ENCODE assay signal across 17 cellular contexts in the genomic region with DNA sequence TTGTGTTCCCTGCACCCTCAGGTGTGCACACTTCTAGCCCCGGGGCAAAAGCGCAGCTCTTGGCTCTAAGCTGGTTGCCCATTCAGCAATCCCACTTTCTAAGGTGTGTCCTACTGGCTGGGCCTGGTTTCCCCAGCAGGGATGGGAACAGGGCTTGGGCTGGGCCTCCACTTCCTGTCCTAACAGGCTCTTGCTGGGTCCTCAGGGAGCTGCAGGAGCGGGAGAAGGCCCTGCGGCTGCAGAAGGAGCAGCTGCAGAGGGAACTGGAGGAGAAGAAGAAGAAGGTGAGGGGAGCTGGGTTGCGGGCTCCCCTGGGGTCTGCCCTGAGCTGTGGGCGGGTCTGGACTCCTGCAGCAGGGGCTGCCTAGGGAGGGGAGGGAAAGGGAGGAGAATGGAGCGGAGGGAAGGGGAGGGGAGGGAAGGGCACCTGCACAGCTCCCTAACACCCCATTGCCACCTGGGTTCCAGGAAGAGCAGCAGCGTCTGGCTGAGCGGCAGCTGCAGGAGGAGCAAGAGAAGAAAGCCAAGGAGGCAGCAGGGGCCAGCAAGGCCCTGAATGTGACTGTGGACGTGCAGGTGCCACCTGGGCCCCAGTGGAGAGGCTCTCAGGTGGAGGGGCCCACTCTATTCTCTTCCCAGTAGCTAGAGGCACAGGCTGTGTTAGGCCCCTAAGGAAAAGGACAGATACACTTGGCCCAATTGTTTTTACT. TPM values are rescaled to one million over a fixed set of nuclear protein-coding genes. Genes with fewer than 3 reads are reported as not detected.
DNase-seq lines count a peak whose midpoint lies in the region; ATAC-seq and TF ChIP-seq lines count a peak whose summit lies in the region.
"Had no signal": no experiment of that assay in that cellular context is flagged by ENCODE, and none has a peak within 500 bp of the region (broad histone marks: within the 10 kb centered on the region; RNA-seq: fewer than 3 reads in every experiment).

No MANE protein-coding gene starts in this region.

- no peak for TF ChIP-seq CTCF in chondrocyte (IDR thresholded peaks at IDR 0.05)

- H3K9me3 Mint-ChIP-seq in chondrocyte (ENCODE audit: low read depth), result no peaks in the 10 kb centered on the region
- H3K9me3 Mint-ChIP-seq: CD4-positive, alpha-beta memory T cell; GM23338 had no signal

- no peaks in the 10 kb centered on the region for H3K4me1 Mint-ChIP-seq in chondrocyte (ENCODE audit: low read depth)
- H3K4me1 Mint-ChIP-seq: B cell; CD4-positive, alpha-beta memory T cell; GM23338 had no signal

- ATAC-seq in Right ventricle myocardium inferior (no peak), GM18520 (IDR thresholded peaks at IDR 0.05; ENCODE audit: unreplicated experiment) (no peak), GM18867 (IDR thresholded peaks at IDR 0.05; ENCODE audit: unreplicated experiment) (no peak), HG02763 (IDR thresholded peaks at IDR 0.05; ENCODE audit: unreplicated experiment) (no peak)
- ATAC-seq: GM23338 had no signal

- intact Hi-C loops in cardiac septum (cut with DNase I) (no loop called here), Right ventricle myocardium inferior (cut with DNase I) (no loop called here), posterior vena cava (cut with DNase I) (no loop called here)

- DNase-seq in cardiac septum (ENCODE audit: low spot score), result peak; percentile 41
- no peak for DNase-seq in Right ventricle myocardium inferior (ENCODE audit: missing footprints)
- peak; percentile 74 for DNase-seq in chondrocyte (ENCODE audit: low spot score)
- peak; percentile 55 for DNase-seq in posterior vena cava (ENCODE audit: low spot score)
- no peak for DNase-seq in erythroblast (lab: John Stamatoyannopoulos, UW)
- DNase-seq: CD4-positive, alpha-beta memory T cell; DMS79 treated with DMSO at 0.1 percent for 48 hours; MV-4-11; NCI-H1417 treated with DMSO at 0.1 percent for 48 hours; NCI-H2029; NCI-H226; Right ventricle myocardium superior had no signal

- peaks cover 41% of the 10 kb centered on the region for H3K36me3 Mint-ChIP-seq in chondrocyte (ENCODE audit: low read depth)

- H3K27me3 Mint-ChIP-seq in chondrocyte (ENCODE audit: low read depth), result no peaks in the 10 kb centered on the region
- H3K27me3 Mint-ChIP-seq: B cell; CD4-positive, alpha-beta memory T cell had no signal

- H3K27ac Mint-ChIP-seq in chondrocyte (ENCODE audit: unreplicated experiment), result no peak overlapping the region
- H3K27ac Mint-ChIP-seq: B cell; CD4-positive, alpha-beta memory T cell; GM23338 had no signal

- no peak for TF ChIP-seq POLR2A in erythroblast (IDR thresholded peaks at IDR 0.05; ENCODE audit: low read length)

- no peak overlapping the region for H3K4me3 Mint-ChIP-seq in chondrocyte (ENCODE audit: unreplicated experiment)
- H3K4me3 Mint-ChIP-seq: B cell; CD4-positive, alpha-beta memory T cell; GM23338 had no signal

RNA-seq across cellular contexts. Expression of gene INCENP, which starts 24.6 kb away (rescaled TPM):
- 13.5 TPM for total RNA-seq in cardiac septum
- 10.5 TPM for total RNA-seq in Right ventricle myocardium inferior
- 21.6 to 24.6 TPM (median 22.4 TPM) in 3 replicates for total RNA-seq in chondrocyte
- total RNA-seq in posterior vena cava, result 10 to 100 TPM; 11.8 to 22.4 TPM

RNA-seq across cellular contexts. Expression of gene SCGB1D1, which starts 41.6 kb away (rescaled TPM):
- total RNA-seq in cardiac septum (not detected), Right ventricle myocardium inferior (not detected), chondrocyte (not detected in 3 replicates), posterior vena cava (not detected)
- total RNA-seq: B cell; CD4-positive, alpha-beta memory T cell; GM23338; Right ventricle myocardium superior had no signal

Comparison
In these comparisons a context has a peak if more than half of its experiments do, and no peak if none do; other contexts are left out.
1. DNase-seq: peak in cardiac septum (single experiment), chondrocyte (single experiment) and posterior vena cava (single experiment); none in Right ventricle myocardium inferior (single experiment) and erythroblast (0 of 2).